In the genomic region with DNA sequence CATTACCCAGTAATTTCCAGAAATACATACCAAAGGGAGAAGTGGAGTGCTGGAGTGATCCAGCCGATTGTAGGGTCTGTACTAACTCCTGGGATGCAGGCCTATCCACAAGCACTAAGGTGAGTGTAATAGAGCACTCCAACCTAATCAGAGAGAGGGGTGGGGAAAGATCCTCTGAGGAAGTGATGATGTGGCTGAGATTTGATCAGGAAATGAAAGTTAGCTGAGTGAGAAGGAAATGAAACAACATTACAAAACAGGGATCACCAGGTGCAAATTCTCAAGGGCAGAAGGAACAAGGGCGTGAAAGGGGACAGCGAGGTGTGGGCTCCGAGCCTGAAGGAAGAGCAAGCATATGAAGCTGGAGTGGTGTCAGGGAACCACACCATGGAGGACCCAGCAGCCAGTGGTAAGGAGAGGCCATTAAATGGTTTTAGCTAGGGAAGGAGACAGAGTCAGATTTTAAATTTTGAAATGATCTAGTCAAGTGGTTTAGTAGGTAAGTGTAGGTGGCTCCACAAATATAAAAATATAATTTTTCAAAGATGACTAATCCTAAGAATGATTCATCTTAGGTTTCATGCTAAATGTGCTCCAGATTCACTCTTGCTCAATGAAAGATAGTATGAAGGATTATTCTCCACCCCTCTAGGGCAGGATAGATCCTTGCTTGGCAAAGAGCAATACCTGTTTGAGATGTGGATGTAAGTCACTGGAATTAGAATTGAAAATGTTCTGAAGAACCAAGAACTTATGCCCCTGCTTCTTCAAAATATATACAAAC, we compare ENCODE assay signal across 20 cellular contexts.
DNase-seq lines count a peak whose midpoint lies in the region; ATAC-seq and TF ChIP-seq lines count a peak whose summit lies in the region.
"Had no signal": no experiment of that assay in that cellular context is flagged by ENCODE, and none has a peak within 500 bp of the region (broad histone marks: within the 10 kb centered on the region; RNA-seq: fewer than 3 reads in every experiment).

No MANE protein-coding gene starts in this region.

- no peak for TF ChIP-seq CTCF in OCI-LY3 (IDR thresholded peaks at IDR 0.05; ENCODE audit: low read depth, low read length)

- H3K36me3 ChIP-seq in GM23248 (ENCODE audit: low read depth) (no peaks in the 10 kb centered on the region), OCI-LY3 (replicated peaks; ENCODE audit: low read depth, low read length) (no peaks in the 10 kb centered on the region)
- H3K36me3 ChIP-seq: adrenal gland, left lung, neutrophil, right atrium auricular region, tibial artery had no signal

- no peaks in the 10 kb centered on the region for H3K36me3 Mint-ChIP-seq in stimulated activated naive B cell treated with anti-CD40 and anti-IgM and Interleukin-4, amounts not matched to agents 10 μg/mL and 1 μg/mL and 100 μg/mL, for 72 hours

- H3K9me3 ChIP-seq in GM23248 (ENCODE audit: low read depth), result no peaks in the 10 kb centered on the region
- H3K9me3 ChIP-seq in OCI-LY3 (ENCODE audit: insufficient read depth, low read length), result no peaks in the 10 kb centered on the region
- H3K9me3 ChIP-seq: adrenal gland, left lung, neutrophil, right atrium auricular region, tibial artery had no signal

- H3K4me3 Mint-ChIP-seq in stimulated activated naive B cell treated with anti-CD40 and anti-IgM and Interleukin-4, amounts not matched to agents 10 μg/mL and 1 μg/mL and 100 μg/mL, for 72 hours, result no peak overlapping the region
- H3K4me3 Mint-ChIP-seq: activated B cell treated with CpG ODN at 0.5 μM for 24 hours, B cell, GM23338 had no signal

- ATAC-seq in esophagus mucosa, result peak; percentile 95
- peak; percentile 34 to 61 for ATAC-seq in stimulated activated naive B cell treated with anti-CD40 and anti-IgM and Interleukin-4, amounts not matched to agents 10 μg/mL and 1 μg/mL and 100 μg/mL, for 72 hours (replicated peaks)
- ATAC-seq: GM12878, GM23338, left lung had no signal

- H3K79me2 ChIP-seq in GM23248 (ENCODE audit: insufficient read depth), result no peaks in the 10 kb centered on the region
- no peaks in the 10 kb centered on the region for H3K79me2 ChIP-seq in OCI-LY3 (ENCODE audit: low read length)

- no peaks in the 10 kb centered on the region for H3K4me1 Mint-ChIP-seq in stimulated activated naive B cell treated with anti-CD40 and anti-IgM and Interleukin-4, amounts not matched to agents 10 μg/mL and 1 μg/mL and 100 μg/mL, for 72 hours
- H3K4me1 Mint-ChIP-seq: activated B cell treated with CpG ODN at 0.5 μM for 24 hours, B cell, GM23338 had no signal

- H3F3A ChIP-seq in GM23248 (ENCODE audit: insufficient read depth), result no peaks in the 10 kb centered on the region

- no peak overlapping the region for H3K27ac Mint-ChIP-seq in stimulated activated naive B cell treated with anti-CD40 and anti-IgM and Interleukin-4, amounts not matched to agents 10 μg/mL and 1 μg/mL and 100 μg/mL, for 72 hours
- H3K27ac Mint-ChIP-seq: activated B cell treated with CpG ODN at 0.5 μM for 24 hours, B cell, GM23338 had no signal

- H3K9me3 Mint-ChIP-seq in stimulated activated naive B cell treated with anti-CD40 and anti-IgM and Interleukin-4, amounts not matched to agents 10 μg/mL and 1 μg/mL and 100 μg/mL, for 72 hours, result peaks cover 0 to under 1% of the 10 kb centered on the region in 2 donors
- H3K9me3 Mint-ChIP-seq: activated B cell treated with CpG ODN at 0.5 μM for 24 hours, GM23338 had no signal

- H3K4me2 ChIP-seq in GM23248 (ENCODE audit: unreplicated experiment) (no peak overlapping the region), OCI-LY3 (ENCODE audit: low read length) (peak overlapping the region; percentile 49)
- H3K4me2 ChIP-seq: GM23338, PC-9 had no signal

- H2AFZ ChIP-seq in GM23248 (no peak overlapping the region), OCI-LY3 (ENCODE audit: low read depth, low read length) (no peak overlapping the region; the same call in 1 of the 2 replicates)
- H2AFZ ChIP-seq: GM23338, PC-9 had no signal

- no peaks in the 10 kb centered on the region for H4K20me1 ChIP-seq in GM23248 (ENCODE audit: insufficient read depth)
- no peaks in the 10 kb centered on the region for H4K20me1 ChIP-seq in OCI-LY3 (ENCODE audit: insufficient read depth, low read length)

- H3K27me3 ChIP-seq in GM23248 (replicated peaks; ENCODE audit: insufficient read depth) (no peaks in the 10 kb centered on the region), OCI-LY3 (ENCODE audit: low read depth, low read length) (no peaks in the 10 kb centered on the region)
- H3K27me3 ChIP-seq: adrenal gland, left lung, neutrophil, right atrium auricular region, tibial artery had no signal

- no peaks in the 10 kb centered on the region for H3K9me2 ChIP-seq in GM23248 (ENCODE audit: insufficient read depth)

- H3K27ac ChIP-seq in GM23248 (no peak overlapping the region), OCI-LY3 (ENCODE audit: low read length) (no peak overlapping the region)
- H3K27ac ChIP-seq: adrenal gland, left lung, neutrophil, PC-9, right atrium auricular region, tibial artery had no signal

- in situ Hi-C loops in GM23248 (cut with MboI), result no loop called here

- 49 to 62% methylated on average over 4 of the region's 4 CpGs for WGBS in GM23248 (ENCODE audit: low coverage in 1 of 2, low lambda C conversion rate in 2 of 2, missing lambda C conversion rate in 2 of 2), 2 experiments

- H3K4me1 ChIP-seq in GM23248 (ENCODE audit: insufficient read depth) (no peaks in the 10 kb centered on the region), OCI-LY3 (ENCODE audit: low read length) (peaks cover 17% of the 10 kb centered on the region)
- H3K4me1 ChIP-seq: adrenal gland, left lung, right atrium auricular region had no signal

- H3K27me3 Mint-ChIP-seq in stimulated activated naive B cell treated with anti-CD40 and anti-IgM and Interleukin-4, amounts not matched to agents 10 μg/mL and 1 μg/mL and 100 μg/mL, for 72 hours, result peaks cover 0 to 2% of the 10 kb centered on the region in 2 donors
- H3K27me3 Mint-ChIP-seq: activated B cell treated with CpG ODN at 0.5 μM for 24 hours had no signal

- H3K9ac ChIP-seq in GM23248 (no peak overlapping the region), OCI-LY3 (ENCODE audit: low read length) (no peak overlapping the region)

- DNase-seq in GM23248 (peak; percentile 38), COLO668 (lab: John Stamatoyannopoulos, UW; ENCODE audit: unreplicated experiment) (no peak), NCI-H510A (lab: John Stamatoyannopoulos, UW) (no peak)
- no peak for DNase-seq in stimulated activated naive B cell treated with anti-CD40 and anti-IgM and Interleukin-4, amounts not matched to agents 10 μg/mL and 1 μg/mL and 100 μg/mL, for 72 hours
- DNase-seq in activated CD8-positive, alpha-beta memory T cell treated with anti-CD3 and anti-CD28 coated beads, Interleukin-2, amount 50 U/mL, for 48 hours, result no peak
- DNase-seq: activated B cell treated with CpG ODN at 0.5 μM for 24 hours; adrenal gland; central memory CD4-positive, alpha-beta T cell; left lung; NCI-H1436; NCI-H2171; tibial artery had no signal

- H3K4me3 ChIP-seq in GM23248 (no peak overlapping the region), OCI-LY3 (ENCODE audit: low read length) (no peak overlapping the region)
- H3K4me3 ChIP-seq: adrenal gland, GM12878, GM23338, left lung, PC-9, right atrium auricular region, tibial artery had no signal
